ENCODE assay signal across 33 cellular contexts in genomic region chr12:41899577-41899976, GRCh38.
"Had no signal": no experiment of that assay in that cellular context is flagged by ENCODE, and none has a peak within 500 bp of the region (broad histone marks: within the 10 kb centered on the region; RNA-seq: fewer than 3 reads in every experiment).

No MANE protein-coding gene starts in this region.

- H3K36me3 ChIP-seq: adrenal gland, ascending aorta, brain microvascular endothelial cell, breast epithelium, cardiac muscle cell had no signal

- FAIRE-seq: astrocyte, bronchial epithelial cell had no signal

- H3K27me3 ChIP-seq: adrenal gland, ascending aorta, body of pancreas, brain microvascular endothelial cell, breast epithelium, cardiac muscle cell had no signal

- DNase-seq: activated effector memory CD4-positive, alpha-beta T cell treated with anti-CD3 and anti-CD28 coated beads, Interleukin-2, amount 50 U/mL, for 16 hours; activated effector memory CD4-positive, alpha-beta T cell treated with Interleukin-2 at 50 U/mL for 16 hours; activated gamma-delta T cell; activated gamma-delta T cell treated with Interleukin-2 at 50 U/mL for 16 hours; activated naive CD4-positive, alpha-beta T cell; activated naive CD4-positive, alpha-beta T cell treated with anti-CD3 and anti-CD28 coated beads for 36 hours; activated naive CD4-positive, alpha-beta T cell treated with anti-CD3 and anti-CD28 coated beads, Interleukin-2, amount 10 ng/mL, durations not matched to agents 7 days and 5 days; activated naive CD4-positive, alpha-beta T cell treated with anti-CD3 and anti-CD28 coated beads, Interleukin-2, amount 50 U/mL, for 16 hours; activated naive CD4-positive, alpha-beta T cell treated with Interleukin-2 at 50 U/mL for 16 hours; activated naive CD8-positive, alpha-beta T cell treated with anti-CD3 and anti-CD28 coated beads for 36 hours; activated naive CD8-positive, alpha-beta T cell treated with anti-CD3 and anti-CD28 coated beads, Interleukin-2, amount 10 ng/mL, durations not matched to agents 7 days and 5 days; activated naive CD8-positive, alpha-beta T cell treated with anti-CD3 and anti-CD28 coated beads, Interleukin-2, amount 50 U/mL, for 24 hours; activated T-cell treated with anti-CD3 and anti-CD28 coated beads, Interleukin-2, amount 50 U/mL, for 1 hour; activated T-cell treated with anti-CD3 and anti-CD28 coated beads, Interleukin-2, amount 50 U/mL, for 24 hours; activated T-cell treated with anti-CD3 and anti-CD28 coated beads, Interleukin-2, amount 50 U/mL, for 4 hours; activated T-cell treated with anti-CD3 and anti-CD28 coated beads, Interleukin-2, amount 50 U/mL, for 48 hours; activated T-cell treated with anti-CD3 and anti-CD28 coated beads, Interleukin-2, amount 50 U/mL, for 72 hours; adrenal gland; amygdala; anterior cingulate cortex; aorta; body of pancreas; brain microvascular endothelial cell; caudate nucleus; central memory CD4-positive, alpha-beta T cell; cerebellar nuclear complex had no signal

- ATAC-seq: activated naive CD4-positive, alpha-beta T cell treated with anti-CD3 and anti-CD28 coated beads, Interleukin-2, amount 50 U/mL, for 72 hours; activated naive CD8-positive, alpha-beta T cell treated with anti-CD3 and anti-CD28 coated beads, Interleukin-2, amount 50 U/mL, for 24 hours; activated T-cell treated with anti-CD3 and anti-CD28 coated beads, Interleukin-2, amount 50 U/mL, for 4 hours; activated T-cell treated with anti-CD3 and anti-CD28 coated beads, Interleukin-2, amount 50 U/mL, for 72 hours; activated T-helper 17 cell treated with anti-CD3 and anti-CD28 coated beads, Interleukin-2, amount 50 U/mL, for 72 hours; body of pancreas had no signal

- H3K4me1 ChIP-seq: adrenal gland, ascending aorta, body of pancreas, breast epithelium had no signal

- H3K9me3 ChIP-seq: adrenal gland, body of pancreas had no signal

- H3K27ac ChIP-seq: adrenal gland, ascending aorta, body of pancreas, brain microvascular endothelial cell, breast epithelium, cardiac muscle cell had no signal

- H3K4me3 ChIP-seq: adrenal gland, ascending aorta, body of pancreas, breast epithelium, cardiac muscle cell had no signal
